10 cellular contexts compared by ENCODE assay signal in the genomic region with DNA sequence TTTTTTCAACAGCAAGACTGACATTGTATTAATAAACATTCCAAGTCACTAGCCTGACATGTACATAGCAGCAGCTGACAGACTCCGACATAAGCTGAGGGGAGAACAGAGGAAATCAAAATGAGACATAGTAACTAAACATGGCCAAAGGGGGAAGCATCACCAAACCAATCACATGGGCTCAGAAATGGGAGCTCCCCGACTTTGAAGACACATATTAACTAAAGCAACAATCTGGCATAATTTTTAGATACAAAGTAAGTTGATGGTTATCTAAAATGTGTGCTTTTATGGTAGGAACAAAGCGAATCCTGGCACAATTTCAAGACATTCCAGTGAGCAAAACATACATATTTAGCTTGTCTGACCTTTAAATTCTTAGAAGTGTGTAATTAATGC.
DNase-seq lines count a peak whose midpoint lies in the region; ATAC-seq and TF ChIP-seq lines count a peak whose summit lies in the region.
"Had no signal": no experiment of that assay in that cellular context is flagged by ENCODE, and none has a peak within 500 bp of the region (broad histone marks: within the 10 kb centered on the region; RNA-seq: fewer than 3 reads in every experiment).

No MANE protein-coding gene starts in this region.

- DNase-seq in Right ventricle myocardium superior (no peak), Right ventricle myocardium inferior (ENCODE audit: missing footprints) (no peak), fibroblast of lung (ENCODE audit: low read depth in 2 of 2) (peak; percentile 51 to 81), occipital lobe (lab: John Stamatoyannopoulos, UW) (no peak)
- DNase-seq in activated CD4-positive, CD25-positive, alpha-beta regulatory T cell treated with anti-CD3 and anti-CD28 coated beads, Interleukin-2, amount 50 U/mL, for 72 hours, result no peak
- DNase-seq: DMS153, NCI-H226 had no signal

- H3K9ac ChIP-seq in fibroblast of lung (ENCODE audit: insufficient read depth, low read length), result no peak overlapping the region

- no peaks in the 10 kb centered on the region for H3K9me3 ChIP-seq in fibroblast of lung (ENCODE audit: control insufficient read depth, insufficient read depth, low read depth, low read length)
- H3K9me3 ChIP-seq in muscle layer of duodenum (ENCODE audit: control insufficient read depth in 1 of 2, low read length in 2 of 2), result no peaks in the 10 kb centered on the region

- H4K20me1 ChIP-seq in fibroblast of lung (ENCODE audit: control insufficient read depth, extremely low read depth, insufficient read depth, low read length), result peaks cover 2% of the 10 kb centered on the region

- no peaks in the 10 kb centered on the region for H3K79me2 ChIP-seq in fibroblast of lung (ENCODE audit: control insufficient read depth, insufficient read depth, low read length)

- no peak overlapping the region for H2AFZ ChIP-seq in fibroblast of lung (ENCODE audit: low read length)

- H3K4me3 ChIP-seq in fibroblast of lung (replicated peaks in 1 of 4; ENCODE audit: control extremely low read depth in 1 of 4, insufficient read depth in 1 of 4, low read depth in 3 of 4, low read length in 4 of 4), result no peak overlapping the region
- no peak overlapping the region for H3K4me3 ChIP-seq in muscle layer of duodenum (ENCODE audit: low read depth in 1 of 2, low read length in 2 of 2)

- H3K27ac ChIP-seq in fibroblast of lung (ENCODE audit: insufficient read depth, low read length), result peak overlapping the region; percentile 18
- H3K27ac ChIP-seq in muscle layer of duodenum (ENCODE audit: low read length), result peak overlapping the region; percentile 28

- ATAC-seq in Right ventricle myocardium superior (ENCODE audit: poor library complexity) (peak; percentile 60), Right ventricle myocardium inferior (no peak), GM21367 (IDR thresholded peaks at IDR 0.05; ENCODE audit: unreplicated experiment) (no peak), esophagus mucosa (no peak)

- H3K27me3 ChIP-seq in fibroblast of lung (ENCODE audit: control insufficient read depth, insufficient read depth, low read length), result no peaks in the 10 kb centered on the region
- no peaks in the 10 kb centered on the region for H3K27me3 ChIP-seq in muscle layer of duodenum (ENCODE audit: low read depth, low read length)

- no peak for TF ChIP-seq CTCF in fibroblast of lung (conservative IDR thresholded peaks at IDR 0.05 in 1 of 2, IDR thresholded peaks at IDR 0.05 in 1 of 2; ENCODE audit: low read depth in 1 of 2, low read length in 2 of 2)

- intact Hi-C loops in Right ventricle myocardium superior (cut with DNase I), result no loop called here
- intact Hi-C loops in Right ventricle myocardium inferior (cut with DNase I), result loop anchor here (2.0 to 10.0 kb wide), 2 partner anchors 77 to 335 kb away; no protein-coding TSS in a partner anchor

- H3K4me1 ChIP-seq in fibroblast of lung (ENCODE audit: control insufficient read depth, extremely low read depth, insufficient read depth, low read length), result peaks cover 25% of the 10 kb centered on the region
- peaks cover 6 to 56% of the 10 kb centered on the region in 2 donors for H3K4me1 ChIP-seq in muscle layer of duodenum (ENCODE audit: control insufficient read depth in 1 of 2, insufficient read depth in 2 of 2, low read length in 2 of 2)

- peak overlapping the region; percentile 75 for H3K4me2 ChIP-seq in fibroblast of lung (ENCODE audit: extremely low read depth, insufficient read depth, low read length)

- no peaks in the 10 kb centered on the region for H3K36me3 ChIP-seq in fibroblast of lung (ENCODE audit: control insufficient read depth, insufficient read depth, low read length)
- no peaks in the 10 kb centered on the region for H3K36me3 ChIP-seq in muscle layer of duodenum (ENCODE audit: control insufficient read depth in 1 of 2, insufficient read depth in 2 of 2, low read length in 2 of 2)

Comparison
In these comparisons a context has a peak if more than half of its experiments do, and no peak if none do; other contexts are left out.
1. DNase-seq: peak in fibroblast of lung (2 of 2); none in Right ventricle myocardium superior (single experiment), Right ventricle myocardium inferior (single experiment), occipital lobe (single experiment) and activated CD4-positive, CD25-positive, alpha-beta regulatory T cell treated with anti-CD3 and anti-CD28 coated beads, Interleukin-2, amount 50 U/mL, for 72 hours (single experiment).